14 cellular contexts compared by ENCODE assay signal in the genomic region with DNA sequence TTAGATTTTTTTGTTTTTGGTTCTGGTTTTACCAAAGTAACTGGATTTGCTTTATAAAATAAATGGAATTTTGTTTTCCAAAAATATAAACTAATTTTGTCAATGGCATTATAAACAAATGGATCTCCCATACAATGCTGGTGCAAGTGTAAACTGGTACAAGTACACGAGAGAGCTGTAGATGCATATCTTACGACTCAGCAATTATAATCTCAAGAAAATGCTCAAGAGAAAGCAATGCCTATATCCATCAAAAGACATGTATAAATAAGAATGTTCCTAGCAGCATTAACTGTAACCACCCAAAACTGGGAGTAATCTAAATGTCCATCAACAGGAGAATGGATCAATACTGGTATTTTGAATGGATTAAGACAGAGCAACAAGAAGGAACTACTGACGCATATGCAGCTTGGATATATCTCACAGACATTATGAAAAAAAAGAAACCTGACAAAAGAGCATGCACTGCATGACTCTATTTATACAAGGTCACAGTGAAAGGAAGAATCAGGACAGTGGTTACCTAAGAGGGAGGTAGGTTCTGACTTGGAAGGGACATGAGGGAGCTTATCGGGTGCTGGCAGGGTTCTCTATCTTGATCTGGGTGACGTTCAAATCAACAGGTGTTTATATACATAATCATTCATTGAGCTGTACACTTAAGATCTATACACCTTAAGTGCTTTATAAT.
"Had no signal": no experiment of that assay in that cellular context is flagged by ENCODE, and none has a peak within 500 bp of the region (broad histone marks: within the 10 kb centered on the region; RNA-seq: fewer than 3 reads in every experiment).

No MANE protein-coding gene starts in this region.

- H3K27ac ChIP-seq: gastroesophageal sphincter, lower lobe of right lung, neutrophil, SK-N-MC, tibial nerve had no signal

- H3K9me3 ChIP-seq: gastroesophageal sphincter, lower lobe of right lung, neutrophil, tibial nerve had no signal

- H3K4me1 ChIP-seq: lower lobe of right lung had no signal

- H3K27me3 ChIP-seq: gastroesophageal sphincter, neutrophil, tibial nerve had no signal

- ATAC-seq: effector memory CD8-positive, alpha-beta T cell; gastroesophageal sphincter; lower lobe of right lung; right cardiac atrium; stimulated activated memory B cell treated with anti-CD40 and anti-IgM and Interleukin-4, amounts not matched to agents 10 μg/mL and 1 μg/mL and 100 μg/mL, for 72 hours had no signal

- DNase-seq: activated CD4-positive, CD25-positive, alpha-beta regulatory T cell; activated CD8-positive, alpha-beta memory T cell treated with anti-CD3 and anti-CD28 coated beads, Interleukin-2, amount 50 U/mL, for 4 hours; effector memory CD8-positive, alpha-beta T cell; kidney; lower lobe of right lung; midbrain; naive B cell; posterior cingulate gyrus; right cardiac atrium had no signal

- H3K4me3 ChIP-seq: gastroesophageal sphincter, lower lobe of right lung, SK-N-MC, tibial nerve had no signal
